10 cellular contexts compared by ENCODE assay signal in the genomic region with DNA sequence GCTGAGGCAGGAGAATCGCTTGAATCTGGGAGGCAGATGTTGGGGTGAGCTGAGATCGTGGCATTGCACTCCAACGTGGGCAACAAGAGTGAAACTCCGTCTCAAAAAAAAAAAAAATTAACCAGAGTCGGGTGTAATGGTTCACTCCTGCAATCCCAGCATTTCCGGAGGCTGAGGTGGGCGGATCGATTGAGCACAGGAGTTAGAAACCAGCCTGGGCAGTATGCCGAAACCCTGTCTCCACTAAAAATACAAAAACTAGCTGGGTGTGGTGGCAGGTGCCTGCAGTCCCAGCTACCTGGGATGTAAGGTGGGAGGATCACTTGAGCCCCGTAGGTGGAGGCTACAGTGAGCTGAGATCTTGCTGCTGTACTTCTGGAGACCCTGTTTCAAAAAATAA. TPM values are rescaled to one million over a fixed set of nuclear protein-coding genes. Genes with fewer than 3 reads are reported as not detected.
DNase-seq lines count a peak whose midpoint lies in the region; ATAC-seq, FAIRE-seq and TF ChIP-seq lines count a peak whose summit lies in the region.
"Had no signal": no experiment of that assay in that cellular context is flagged by ENCODE, and none has a peak within 500 bp of the region (broad histone marks: within the 10 kb centered on the region; RNA-seq: fewer than 3 reads in every experiment).

No MANE protein-coding gene starts in this region.

- 91% methylated on average over 10 of the region's 10 CpGs for WGBS in A549 (ENCODE audit: missing lambda C conversion rate)
- WGBS in HepG2 (ENCODE audit: low lambda C conversion rate) = 94% methylated on average over 10 of the region's 10 CpGs

- H3K36me3 Mint-ChIP-seq in activated naive CD4-positive, alpha-beta T cell treated with anti-CD3 and anti-CD28 coated beads, Interleukin-2, amount 50 U/mL, for 72 hours = peaks cover 11 to 13% of the 10 kb centered on the region in 2 donors

- CTCF ChIA-PET in A549 (lab: Yijun Ruan, JAX) = no interaction called here
- CTCF ChIA-PET in HEK293 (lab: Yijun Ruan, JAX) = interaction anchor here (0.6 kb wide), 1 partner anchor 193 kb away, joined by 3 read pairs; no protein-coding TSS in a partner anchor
- CTCF ChIA-PET in HepG2 (lab: Yijun Ruan, JAX; ENCODE audit: low intra/inter-chr PET ratio, low total read pairs) = no interaction called here

- FAIRE-seq in A549 (lab: Jason Lieb, UNC) (no peak), HepG2 (lab: Jason Lieb, UNC) (no peak)

- peaks cover 36% of the 10 kb centered on the region for H3K4me1 ChIP-seq in A549
- H3K4me1 ChIP-seq in HEK293 (ENCODE audit: control insufficient read depth, insufficient read depth, low read length) = peaks cover 9% of the 10 kb centered on the region
- peaks cover 42% of the 10 kb centered on the region for H3K4me1 ChIP-seq in HepG2 (ENCODE audit: insufficient read depth, low read length)

- TF ChIP-seq EP300 in A549 (IDR thresholded peaks at IDR 0.05) (no peak), HepG2 (IDR thresholded peaks at IDR 0.05; ENCODE audit: low read depth in 2 of 2, low read length in 2 of 2) (no peak), HepG2 (CRISPR knock-in tag; IDR thresholded peaks at IDR 0.05; ENCODE audit: borderline replicate concordance) (no peak)

- no peak for TF ChIP-seq POLR2A in A549 (IDR thresholded peaks at IDR 0.05; ENCODE audit: low read length)
- no peak for TF ChIP-seq POLR2A in HepG2 (IDR thresholded peaks at IDR 0.05; ENCODE audit: insufficient read depth in 1 of 2, low read depth in 2 of 2, low read length in 2 of 2)

- POLR2A ChIA-PET in A549 (lab: Yijun Ruan, JAX) = no interaction called here
- POLR2A ChIA-PET in HEK293 (lab: Yijun Ruan, JAX) = interaction anchor here (0.6 to 3.0 kb wide), 4 partner anchors 17 to 1180 kb away, joined by 4 to 24 read pairs (median 8); partner anchors contain the start of genes TOB2 and ZC3H7B
- POLR2A ChIA-PET in HepG2 (lab: Yijun Ruan, JAX) = interaction anchor here (5.6 kb wide), 1 partner anchor 20 kb away, joined by 47 read pairs; the partner anchor contains the start of gene ZC3H7B

- H3K27me3 ChIP-seq in HepG2 (ENCODE audit: control insufficient read depth in 1 of 2, insufficient read depth in 2 of 2, low read length in 2 of 2) = no peaks in the 10 kb centered on the region; a peak in 1 of 5 replicates

- peaks cover 41 to 49% of the 10 kb centered on the region in 2 experiments for H3K36me3 ChIP-seq in HEK293 (ENCODE audit: control insufficient read depth in 2 of 2, insufficient read depth in 1 of 2, low read length in 2 of 2)
- peaks cover 7 to 29% of the 10 kb centered on the region in 2 experiments for H3K36me3 ChIP-seq in HepG2 (replicated peaks in 1 of 2; ENCODE audit: control insufficient read depth in 1 of 2, insufficient read depth in 2 of 2, low read length in 2 of 2)

- peak overlapping the region; percentile 94 for H3K9ac ChIP-seq in HepG2 (ENCODE audit: insufficient read depth, low read depth, low read length)

- TF ChIP-seq RAD21 in A549 (conservative IDR thresholded peaks at IDR 0.05 in 1 of 2, IDR thresholded peaks at IDR 0.05 in 1 of 2) (no peak), HepG2 (CRISPR knock-in tag; IDR thresholded peaks at IDR 0.05) (no peak)

- H3K9me3 ChIP-seq in A549 = no peaks in the 10 kb centered on the region
- no peaks in the 10 kb centered on the region for H3K9me3 ChIP-seq in HEK293 (ENCODE audit: control insufficient read depth, insufficient read depth, low read depth, low read length)
- no peaks in the 10 kb centered on the region for H3K9me3 ChIP-seq in HepG2 (ENCODE audit: low read length)

- H4K20me1 ChIP-seq in HepG2 (ENCODE audit: insufficient read depth, low read length) = no peaks in the 10 kb centered on the region

- H3K27ac Mint-ChIP-seq in activated naive CD4-positive, alpha-beta T cell treated with anti-CD3 and anti-CD28 coated beads, Interleukin-2, amount 50 U/mL, for 72 hours = peak overlapping the region; percentile 89 to 97

- TF ChIP-seq CTCF in A549 (IDR thresholded peaks at IDR 0.05) (no peak), HEK293 (tag by site-specific recombination; IDR thresholded peaks at IDR 0.05) (no peak), HepG2 (CRISPR knock-in tag; IDR thresholded peaks at IDR 0.05) (no peak), GM13976 (IDR thresholded peaks at IDR 0.05; ENCODE audit: borderline replicate concordance, control extremely low read depth, extremely low read depth, insufficient read depth, missing control alignments) (no peak)

- no peak for DNase-seq in A549 (ENCODE audit: low read depth in 1 of 2, low spot score in 1 of 2)
- DNase-seq in activated naive CD4-positive, alpha-beta T cell treated with anti-CD3 and anti-CD28 coated beads, Interleukin-2, amount 50 U/mL, for 72 hours (ENCODE audit: low spot score in 2 of 2) = no peak
- DNase-seq in HepG2 (ENCODE audit: low spot score) = no peak
- no peak for DNase-seq in activated effector memory CD4-positive, alpha-beta T cell treated with Interleukin-2 at 50 U/mL for 16 hours
- no peak for DNase-seq in GM13976 (ENCODE audit: low spot score)
- no peak for DNase-seq in NCI-H526 treated with DMSO at 0.1 percent for 48 hours (lab: John Stamatoyannopoulos, UW)
- DNase-seq: activated CD4-positive, alpha-beta T cell treated with anti-CD3 and anti-CD28 coated beads for 4 hours; NCI-H345 had no signal

- H3K4me3 ChIP-seq in A549 (peak overlapping the region; percentile 97; the same call in 2 of the 3 replicates), HEK293 (ENCODE audit: low read depth, low read length) (no peak overlapping the region), HepG2 (replicated peaks in 1 of 3; ENCODE audit: insufficient read depth in 1 of 3, low read depth in 2 of 3, low read length in 3 of 3) (peak overlapping the region; percentile 97 to 100 (median 98); a peak in 3 of 6 replicates)

- BruUV-seq in HepG2 (replicated peaks; lab: Mats Ljungman, UMichigan) = no TSS peak

- H3K4me2 ChIP-seq in A549 (peak overlapping the region; percentile 88), HepG2 (ENCODE audit: low read depth, low read length) (peak overlapping the region; percentile 98)

- in situ Hi-C loops in HepG2 (cut with HindIII; ENCODE audit: extremely low pct_ligation_motif_present, low pct_unique_long_range_greater_than_20kb) = no loop called here
- in situ Hi-C loops in GM13976 (cut with MboI; ENCODE audit: low sequenced_read_pairs, unreplicated experiment) = no loop called here

- peaks cover 28% of the 10 kb centered on the region for H3K79me2 ChIP-seq in HepG2 (ENCODE audit: insufficient read depth, low read length)

- no peak for ATAC-seq in A549
- ATAC-seq in activated naive CD4-positive, alpha-beta T cell treated with anti-CD3 and anti-CD28 coated beads, Interleukin-2, amount 50 U/mL, for 72 hours = no peak
- ATAC-seq in HepG2 = no peak
- ATAC-seq in GM19351 (IDR thresholded peaks at IDR 0.05; ENCODE audit: unreplicated experiment) = no peak

- intact Hi-C loops in HepG2 (cut with micrococcal nuclease; ENCODE audit: unreplicated experiment) = loop anchor here (10.0 kb wide), 1 partner anchor 160 kb away; the partner anchor contains the start of gene TOB2

- no peaks in the 10 kb centered on the region for H3K9me3 Mint-ChIP-seq in activated naive CD4-positive, alpha-beta T cell treated with anti-CD3 and anti-CD28 coated beads, Interleukin-2, amount 50 U/mL, for 72 hours

- H2AFZ ChIP-seq in HepG2 (ENCODE audit: low read length) = no peak overlapping the region

- peak overlapping the region in 1 of 2 experiments; percentile 92; a peak in 1 of 6 replicates for H3K27ac ChIP-seq in A549
- H3K27ac ChIP-seq in HEK293 (ENCODE audit: extremely low read depth, low read depth, low read length) = no peak overlapping the region
- H3K27ac ChIP-seq in HepG2 (ENCODE audit: extremely low read length, insufficient read depth, low read length) = peak overlapping the region; percentile 11

RNA-seq across cellular contexts. Expression of gene RANGAP1, which starts 1.5 kb away (rescaled TPM):
- 43.0 and 44.9 TPM in 2 replicates for polyA plus RNA-seq in A549 (2011; rRNA removed)
- 107 TPM in 2 replicates for polyA plus RNA-seq in A549 (2012; cell fraction: cytosol; rRNA removed)
- polyA plus RNA-seq in A549 (2012; cell fraction: nucleus; rRNA removed) = 266 and 276 TPM in 2 replicates
- 66.5 to 81.3 TPM (median 75.1 TPM) in 3 replicates for polyA plus RNA-seq in A549 (2017; fragmentation: RNase III; extraction: RNeasy Plus Mini Kit Qiagen cat#74134 plus additional on column Dnase treatment)
- polyA minus RNA-seq in A549 (2011; rRNA and poly(A)+ RNA removed) = 47.2 and 55.3 TPM in 2 replicates
- 100 to 1,000 TPM; 137 to 142 TPM for total RNA-seq in activated naive CD4-positive, alpha-beta T cell treated with anti-CD3 and anti-CD28 coated beads, Interleukin-2, amount 50 U/mL, for 72 hours
- total RNA-seq in HepG2 (2016; rRNA removed; fragmentation: Illumina TruSeq; extraction: Trizol) = 71.7 and 83.9 TPM in 2 replicates
- total RNA-seq in HepG2 (2016; cell fraction: cytosol; rRNA removed; fragmentation: Illumina TruSeq; extraction: Trizol; ENCODE audit: low read depth) = 10.6 and 11.9 TPM in 2 replicates
- total RNA-seq in HepG2 (2016; cell fraction: insoluble cytoplasmic fraction; rRNA removed; fragmentation: Illumina TruSeq; extraction: Trizol) = 66.9 and 83.1 TPM in 2 replicates
- total RNA-seq in HepG2 (2016; cell fraction: membrane; rRNA removed; fragmentation: Illumina TruSeq; extraction: Trizol) = 28.4 and 30.2 TPM in 2 replicates
- total RNA-seq in HepG2 (2016; cell fraction: nucleus; rRNA removed; fragmentation: Illumina TruSeq; extraction: Trizol) = 45.7 and 49.7 TPM in 2 replicates
- 51.8 and 53.8 TPM in 2 replicates for polyA plus RNA-seq in HepG2 (2011; rRNA removed)
- polyA plus RNA-seq in HepG2 (2011; cell fraction: cytosol; rRNA removed) = 40.4 and 58.2 TPM in 2 replicates
- 108 and 147 TPM in 2 replicates for polyA plus RNA-seq in HepG2 (2011; cell fraction: nucleus; rRNA removed)
- polyA plus RNA-seq in HepG2 (2012) = 34.5 and 50.8 TPM in 2 replicates
- 5.9 TPM in 2 replicates for polyA plus RNA-seq in HepG2 (2016; cell fraction: cytosol; fragmentation: Illumina TruSeq; extraction: Trizol; ENCODE audit: low read depth)
- 56.5 and 66.2 TPM in 2 replicates for polyA plus RNA-seq in HepG2 (2016; cell fraction: insoluble cytoplasmic fraction; fragmentation: Illumina TruSeq; extraction: Trizol; ENCODE audit: low read depth)
- polyA plus RNA-seq in HepG2 (2016; cell fraction: membrane; fragmentation: Illumina TruSeq; extraction: Trizol; ENCODE audit: low read depth) = 13.7 and 14.7 TPM in 2 replicates
- 86.6 and 97.6 TPM in 2 replicates for polyA plus RNA-seq in HepG2 (2016; cell fraction: nucleus; fragmentation: Illumina TruSeq; extraction: Trizol; ENCODE audit: insufficient read depth, low read depth)
- polyA minus RNA-seq in HepG2 (2011; rRNA and poly(A)+ RNA removed; ENCODE audit: low replicate concordance) = 97.7 and 166 TPM in 2 replicates
- polyA minus RNA-seq in HepG2 (2011; cell fraction: cytosol; rRNA and poly(A)+ RNA removed) = 35.8 and 36.2 TPM in 2 replicates
- polyA minus RNA-seq in HepG2 (2011; cell fraction: nucleus; rRNA and poly(A)+ RNA removed) = 23.8 and 25.0 TPM in 2 replicates

RNA-seq across cellular contexts. Expression of gene ZC3H7B, which starts 16.9 kb away (rescaled TPM):
- polyA plus RNA-seq in A549 (2011; rRNA removed) = 12.4 and 13.5 TPM in 2 replicates
- 21.0 and 26.9 TPM in 2 replicates for polyA plus RNA-seq in A549 (2012; cell fraction: cytosol; rRNA removed)
- 41.1 and 44.6 TPM in 2 replicates for polyA plus RNA-seq in A549 (2012; cell fraction: nucleus; rRNA removed)
- 22.8 to 23.5 TPM (median 23.5 TPM) in 3 replicates for polyA plus RNA-seq in A549 (2017; fragmentation: RNase III; extraction: RNeasy Plus Mini Kit Qiagen cat#74134 plus additional on column Dnase treatment)
- polyA minus RNA-seq in A549 (2011; rRNA and poly(A)+ RNA removed) = 10.5 and 12.2 TPM in 2 replicates
- total RNA-seq in activated naive CD4-positive, alpha-beta T cell treated with anti-CD3 and anti-CD28 coated beads, Interleukin-2, amount 50 U/mL, for 72 hours = 10 to 100 TPM; 19.4 to 48.7 TPM
- total RNA-seq in HepG2 (2016; rRNA removed; fragmentation: Illumina TruSeq; extraction: Trizol) = 30.6 and 37.2 TPM in 2 replicates
- total RNA-seq in HepG2 (2016; cell fraction: cytosol; rRNA removed; fragmentation: Illumina TruSeq; extraction: Trizol; ENCODE audit: low read depth) = 3.6 and 4.3 TPM in 2 replicates
- 25.9 and 37.4 TPM in 2 replicates for total RNA-seq in HepG2 (2016; cell fraction: insoluble cytoplasmic fraction; rRNA removed; fragmentation: Illumina TruSeq; extraction: Trizol)
- 19.5 and 20.9 TPM in 2 replicates for total RNA-seq in HepG2 (2016; cell fraction: membrane; rRNA removed; fragmentation: Illumina TruSeq; extraction: Trizol)
- 24.4 and 29.2 TPM in 2 replicates for total RNA-seq in HepG2 (2016; cell fraction: nucleus; rRNA removed; fragmentation: Illumina TruSeq; extraction: Trizol)
- polyA plus RNA-seq in HepG2 (2011; rRNA removed) = 26.4 and 36.2 TPM in 2 replicates
- 17.5 and 23.0 TPM in 2 replicates for polyA plus RNA-seq in HepG2 (2011; cell fraction: cytosol; rRNA removed)
- 61.9 and 71.8 TPM in 2 replicates for polyA plus RNA-seq in HepG2 (2011; cell fraction: nucleus; rRNA removed)
- 29.1 and 32.8 TPM in 2 replicates for polyA plus RNA-seq in HepG2 (2012)
- 2.2 and 2.6 TPM in 2 replicates for polyA plus RNA-seq in HepG2 (2016; cell fraction: cytosol; fragmentation: Illumina TruSeq; extraction: Trizol; ENCODE audit: low read depth)
- polyA plus RNA-seq in HepG2 (2016; cell fraction: insoluble cytoplasmic fraction; fragmentation: Illumina TruSeq; extraction: Trizol; ENCODE audit: low read depth) = 29.8 and 37.7 TPM in 2 replicates
- polyA plus RNA-seq in HepG2 (2016; cell fraction: membrane; fragmentation: Illumina TruSeq; extraction: Trizol; ENCODE audit: low read depth) = 11.2 and 13.2 TPM in 2 replicates
- 57.8 and 58.1 TPM in 2 replicates for polyA plus RNA-seq in HepG2 (2016; cell fraction: nucleus; fragmentation: Illumina TruSeq; extraction: Trizol; ENCODE audit: insufficient read depth, low read depth)
- polyA minus RNA-seq in HepG2 (2011; rRNA and poly(A)+ RNA removed; ENCODE audit: low replicate concordance) = 22.0 and 41.9 TPM in 2 replicates
- 19.4 and 19.8 TPM in 2 replicates for polyA minus RNA-seq in HepG2 (2011; cell fraction: cytosol; rRNA and poly(A)+ RNA removed)
- 14.5 and 18.0 TPM in 2 replicates for polyA minus RNA-seq in HepG2 (2011; cell fraction: nucleus; rRNA and poly(A)+ RNA removed)

RNA-seq across cellular contexts. Expression of gene CHADL, which starts 43.7 kb away (rescaled TPM):
- polyA plus RNA-seq in A549 (2011; rRNA removed) = not detected in 2 replicates
- 0.01 TPM in 1 of 2 replicates, not detected in the other for polyA plus RNA-seq in A549 (2012; cell fraction: cytosol; rRNA removed)
- polyA plus RNA-seq in A549 (2012; cell fraction: nucleus; rRNA removed) = 0.11 TPM in 1 of 2 replicates, not detected in the other
- not detected in 3 replicates for polyA plus RNA-seq in A549 (2017; fragmentation: RNase III; extraction: RNeasy Plus Mini Kit Qiagen cat#74134 plus additional on column Dnase treatment)
- not detected in 2 replicates for polyA minus RNA-seq in A549 (2011; rRNA and poly(A)+ RNA removed)
- total RNA-seq in activated naive CD4-positive, alpha-beta T cell treated with anti-CD3 and anti-CD28 coated beads, Interleukin-2, amount 50 U/mL, for 72 hours = under 1 TPM; 0.20 to 0.29 TPM
- 2.9 and 8.1 TPM in 2 replicates for total RNA-seq in HepG2 (2016; rRNA removed; fragmentation: Illumina TruSeq; extraction: Trizol)
- 0.88 and 1.3 TPM in 2 replicates for total RNA-seq in HepG2 (2016; cell fraction: cytosol; rRNA removed; fragmentation: Illumina TruSeq; extraction: Trizol; ENCODE audit: low read depth)
- 2.9 and 8.3 TPM in 2 replicates for total RNA-seq in HepG2 (2016; cell fraction: insoluble cytoplasmic fraction; rRNA removed; fragmentation: Illumina TruSeq; extraction: Trizol)
- total RNA-seq in HepG2 (2016; cell fraction: membrane; rRNA removed; fragmentation: Illumina TruSeq; extraction: Trizol) = 1.6 and 1.8 TPM in 2 replicates
- total RNA-seq in HepG2 (2016; cell fraction: nucleus; rRNA removed; fragmentation: Illumina TruSeq; extraction: Trizol) = 6.1 TPM in 2 replicates
- 2.8 and 6.1 TPM in 2 replicates for polyA plus RNA-seq in HepG2 (2011; rRNA removed)
- polyA plus RNA-seq in HepG2 (2011; cell fraction: cytosol; rRNA removed) = 2.6 and 5.3 TPM in 2 replicates
- 7.4 and 7.5 TPM in 2 replicates for polyA plus RNA-seq in HepG2 (2011; cell fraction: nucleus; rRNA removed)
- 1.9 and 2.5 TPM in 2 replicates for polyA plus RNA-seq in HepG2 (2012)
- polyA plus RNA-seq in HepG2 (2016; cell fraction: cytosol; fragmentation: Illumina TruSeq; extraction: Trizol; ENCODE audit: low read depth) = 0.71 and 1.1 TPM in 2 replicates
- 2.5 and 3.1 TPM in 2 replicates for polyA plus RNA-seq in HepG2 (2016; cell fraction: insoluble cytoplasmic fraction; fragmentation: Illumina TruSeq; extraction: Trizol; ENCODE audit: low read depth)
- 0.88 and 1.5 TPM in 2 replicates for polyA plus RNA-seq in HepG2 (2016; cell fraction: membrane; fragmentation: Illumina TruSeq; extraction: Trizol; ENCODE audit: low read depth)
- 9.0 and 10.9 TPM in 2 replicates for polyA plus RNA-seq in HepG2 (2016; cell fraction: nucleus; fragmentation: Illumina TruSeq; extraction: Trizol; ENCODE audit: insufficient read depth, low read depth)
- 0.07 and 3.2 TPM in 2 replicates for polyA minus RNA-seq in HepG2 (2011; rRNA and poly(A)+ RNA removed; ENCODE audit: low replicate concordance)
- 2.1 and 2.4 TPM in 2 replicates for polyA minus RNA-seq in HepG2 (2011; cell fraction: cytosol; rRNA and poly(A)+ RNA removed)
- polyA minus RNA-seq in HepG2 (2011; cell fraction: nucleus; rRNA and poly(A)+ RNA removed) = 2.6 and 3.9 TPM in 2 replicates
